23 cellular contexts compared by ENCODE assay signal in genomic region chr3:10763248-10763620, GRCh38. TPM values are rescaled to one million over a fixed set of nuclear protein-coding genes. Genes with fewer than 3 reads are reported as not detected.
DNase-seq lines count a peak whose midpoint lies in the region; ATAC-seq and TF ChIP-seq lines count a peak whose summit lies in the region.
"Had no signal": no experiment of that assay in that cellular context is flagged by ENCODE, and none has a peak within 500 bp of the region (broad histone marks: within the 10 kb centered on the region; RNA-seq: fewer than 3 reads in every experiment).

No MANE protein-coding gene starts in this region.

- no peak overlapping the region for H3K4me3 Mint-ChIP-seq in neural crest cell
- H3K4me3 Mint-ChIP-seq: CD4-positive, alpha-beta T cell; HFFc6 had no signal

- peaks cover 23% of the 10 kb centered on the region for H3K27me3 Mint-ChIP-seq in neural crest cell (ENCODE audit: low read depth)

- no peak overlapping the region for H3K4me3 ChIP-seq in right lobe of liver
- H3K4me3 ChIP-seq: A549; BLaER1 treated with 17β-estradiol and CSF1 and Interleukin-3, amounts not matched to agents 10 nM and 100 nM; HAP-1 had no signal

- H3K9me3 ChIP-seq in right lobe of liver: no peaks in the 10 kb centered on the region
- H3K9me3 ChIP-seq: A549; BE2C; BLaER1 treated with 17β-estradiol and CSF1 and Interleukin-3, amounts not matched to agents 10 nM and 100 nM; HAP-1 had no signal

- H3K4me1 Mint-ChIP-seq in neural crest cell: peaks cover 13% of the 10 kb centered on the region
- H3K4me1 Mint-ChIP-seq: CD14-positive monocyte; CD8-positive, alpha-beta memory T cell had no signal

- H3K9me3 Mint-ChIP-seq in neural crest cell: no peaks in the 10 kb centered on the region
- H3K9me3 Mint-ChIP-seq: CD14-positive monocyte; CD4-positive, alpha-beta T cell; CD8-positive, alpha-beta memory T cell; HFFc6 had no signal

- no peaks in the 10 kb centered on the region for H3K4me1 ChIP-seq in right lobe of liver
- H3K4me1 ChIP-seq: A549, BE2C, HAP-1 had no signal

- no peak for TF ChIP-seq POLR2A in right lobe of liver (IDR thresholded peaks at IDR 0.05)

- WGBS in right lobe of liver (ENCODE audit: insufficient coverage, low coverage, low lambda C conversion rate, missing lambda C conversion rate): 20% methylated on average over 1 of the region's 9 CpGs

- H3K27me3 ChIP-seq in right lobe of liver: no peaks in the 10 kb centered on the region
- H3K27me3 ChIP-seq: BE2C; BLaER1 treated with 17β-estradiol and CSF1 and Interleukin-3, amounts not matched to agents 10 nM and 100 nM had no signal

- H3K36me3 ChIP-seq in right lobe of liver: no peaks in the 10 kb centered on the region
- H3K36me3 ChIP-seq: BE2C; BLaER1 treated with 17β-estradiol and CSF1 and Interleukin-3, amounts not matched to agents 10 nM and 100 nM; HAP-1 had no signal

- H3K27ac ChIP-seq in right lobe of liver: no peak overlapping the region
- H3K27ac ChIP-seq: A549; BLaER1 treated with 17β-estradiol and CSF1 and Interleukin-3, amounts not matched to agents 10 nM and 100 nM had no signal

- no peaks in the 10 kb centered on the region for H3K36me3 Mint-ChIP-seq in neural crest cell (ENCODE audit: low read depth)
- H3K36me3 Mint-ChIP-seq: CD14-positive monocyte; CD8-positive, alpha-beta memory T cell had no signal

- TF ChIP-seq CTCF in neural crest cell (conservative IDR thresholded peaks at IDR 0.05) (no peak), right lobe of liver (IDR thresholded peaks at IDR 0.05) (no peak)

- peak overlapping the region; percentile 79 for H3K27ac Mint-ChIP-seq in neural crest cell (ENCODE audit: unreplicated experiment)
- H3K27ac Mint-ChIP-seq: CD4-positive, alpha-beta T cell; HFFc6 had no signal

- ATAC-seq in HG03196 (IDR thresholded peaks at IDR 0.05; ENCODE audit: unreplicated experiment) (no peak), right lobe of liver (no peak)
- ATAC-seq: A549 had no signal

- peak; percentile 8 for DNase-seq in activated CD8-positive, alpha-beta memory T cell treated with anti-CD3 and anti-CD28 coated beads, Interleukin-2, amount 50 U/mL, for 48 hours
- no peak for DNase-seq in activated CD8-positive, alpha-beta memory T cell treated with anti-CD3 and anti-CD28 coated beads, Interleukin-2, amount 50 U/mL, for 4 hours
- DNase-seq in ecto neural progenitor cell (ENCODE audit: low spot score) (peak; percentile 44), neural crest cell (ENCODE audit: low read depth, low spot score) (no peak), NCI-H82 (lab: John Stamatoyannopoulos, UW) (no peak), right lobe of liver (no peak)
- DNase-seq: 8988T; ACHN; AML-193; BE2C; CD4-positive, alpha-beta T cell; CD8-positive, alpha-beta memory T cell; DMS 273 treated with DMSO at 0.1 percent for 48 hours; DMS79 treated with DMSO at 0.1 percent for 48 hours; GF-D8; GOT3; HFFc6 had no signal

- intact Hi-C loops in right lobe of liver (cut with DNase I): loop anchor here in 1 of 2 donors (10.0 kb wide), 1 partner anchor 112 kb away; no protein-coding TSS in a partner anchor

RNA-seq across cellular contexts. Expression of gene SLC6A11, which starts 52.8 kb away (rescaled TPM):
- total RNA-seq in neural crest cell: 2.1 and 2.6 TPM in 2 replicates
- total RNA-seq in right lobe of liver: under 1 TPM in 5 of 6 experiments, not detected in 1; 0.06 to 0.42 (median 0.12) TPM
- total RNA-seq: CD4-positive, alpha-beta T cell; CD8-positive, alpha-beta memory T cell; G401 had no signal

Comparison
In these comparisons a context has a peak if more than half of its experiments do, and no peak if none do; other contexts are left out.
1. DNase-seq: peak in activated CD8-positive, alpha-beta memory T cell treated with anti-CD3 and anti-CD28 coated beads, Interleukin-2, amount 50 U/mL, for 48 hours (single experiment) and ecto neural progenitor cell (single experiment); none in activated CD8-positive, alpha-beta memory T cell treated with anti-CD3 and anti-CD28 coated beads, Interleukin-2, amount 50 U/mL, for 4 hours (single experiment), neural crest cell (single experiment), NCI-H82 (single experiment) and right lobe of liver (0 of 3).